Comparison of ENCODE assay signal across 9 cellular contexts in the genomic region with DNA sequence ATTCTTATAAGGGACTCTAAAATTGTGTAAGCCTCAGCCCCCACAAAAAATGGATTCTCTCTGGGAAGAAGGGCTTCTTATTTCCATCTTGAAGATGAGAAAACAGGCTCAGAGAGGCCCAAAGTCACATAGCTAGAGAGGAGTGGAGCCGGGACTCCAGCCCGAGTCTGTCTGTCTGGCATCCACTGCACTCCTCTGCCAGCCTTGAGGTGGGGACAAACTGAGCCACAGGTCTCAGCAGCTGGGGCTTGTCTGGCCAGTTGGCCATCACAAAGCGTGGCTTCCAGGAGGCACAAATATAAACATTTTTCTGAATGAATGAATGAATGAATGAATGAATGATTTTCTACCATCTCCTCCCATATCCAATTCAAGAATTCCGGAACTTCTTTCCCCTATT. TPM values are rescaled to one million over a fixed set of nuclear protein-coding genes. Genes with fewer than 3 reads are reported as not detected.
"Had no signal": no experiment of that assay in that cellular context is flagged by ENCODE, and none has a peak within 500 bp of the region (broad histone marks: within the 10 kb centered on the region; RNA-seq: fewer than 3 reads in every experiment).

No MANE protein-coding gene starts in this region.

- ATAC-seq: HepG2, K562 had no signal

- H3K27ac Mint-ChIP-seq: IgD-negative memory B cell had no signal

- DNase-seq: IMR-90, KBM-7, KG1 had no signal

- H3K27ac ChIP-seq: HL-60 had no signal

- H3K4me3 Mint-ChIP-seq: IgD-negative memory B cell had no signal

- H3K4me1 Mint-ChIP-seq: IgD-negative memory B cell had no signal

- H3K4me3 ChIP-seq: K562 had no signal

- H3K36me3 Mint-ChIP-seq: IgD-negative memory B cell had no signal

RNA-seq across cellular contexts. Expression of a gene that starts 42.9 kb away (rescaled TPM):
- total RNA-seq: HepG2, HT-29, HT1080, K562 had no signal
- polyA plus RNA-seq: HepG2 had no signal
